16 cellular contexts compared by ENCODE assay signal in genomic region chr16:85151079-85151602, GRCh38. TPM values are rescaled to one million over a fixed set of nuclear protein-coding genes. Genes with fewer than 3 reads are reported as not detected.
A peak's percentile ranks its signal among the peaks of the same experiment; 100 is the strongest.
DNase-seq lines count a peak whose midpoint lies in the region; ATAC-seq and TF ChIP-seq lines count a peak whose summit lies in the region.
"Had no signal": no experiment of that assay in that cellular context is flagged by ENCODE, and none has a peak within 500 bp of the region (broad histone marks: within the 10 kb centered on the region; RNA-seq: fewer than 3 reads in every experiment).

No MANE protein-coding gene starts in this region.

- intact Hi-C loops in ascending aorta (cut with DNase I): loop anchor here (1.0 to 2.0 kb wide), 2 partner anchors 9 to 20 kb away; no protein-coding TSS in a partner anchor

- H3K36me3 ChIP-seq in HEK293 (ENCODE audit: control insufficient read depth in 2 of 2, insufficient read depth in 1 of 2, low read length in 2 of 2): no peaks in the 10 kb centered on the region
- H3K36me3 ChIP-seq in ascending aorta: no peaks in the 10 kb centered on the region
- H3K36me3 ChIP-seq: lower lobe of right lung, tibial nerve had no signal

- CTCF ChIA-PET in HEK293 (lab: Yijun Ruan, JAX): no interaction called here

- H3K27ac ChIP-seq in HEK293 (ENCODE audit: extremely low read depth, low read depth, low read length) (no peak overlapping the region), ascending aorta (peak overlapping the region; percentile 50 to 76), layer of hippocampus (ENCODE audit: low read depth, low read length) (peak overlapping the region; percentile 8)
- H3K27ac ChIP-seq: lower lobe of right lung had no signal

- H3K9me3 Mint-ChIP-seq in stimulated activated effector memory CD8-positive, alpha-beta T cell treated with anti-CD3 and anti-CD28 coated beads, Interleukin-12 subunit alpha, Interleukin-12 subunit beta, amount 100 ng/mL, for 72 hours: no peaks in the 10 kb centered on the region
- H3K9me3 Mint-ChIP-seq: CD4-positive, alpha-beta T cell; neural crest cell had no signal

- no peaks in the 10 kb centered on the region for H3K36me3 Mint-ChIP-seq in stimulated activated effector memory CD8-positive, alpha-beta T cell treated with anti-CD3 and anti-CD28 coated beads, Interleukin-12 subunit alpha, Interleukin-12 subunit beta, amount 100 ng/mL, for 72 hours
- H3K36me3 Mint-ChIP-seq: activated naive CD8-positive, alpha-beta T cell had no signal

- H3K27me3 ChIP-seq in ascending aorta: no peaks in the 10 kb centered on the region
- no peaks in the 10 kb centered on the region for H3K27me3 ChIP-seq in layer of hippocampus (ENCODE audit: control insufficient read depth, insufficient read depth, low read length)
- H3K27me3 ChIP-seq: tibial nerve had no signal

- H3K4me3 ChIP-seq in HEK293 (ENCODE audit: low read depth, low read length): no peak overlapping the region
- no peak overlapping the region for H3K4me3 ChIP-seq in ascending aorta
- H3K4me3 ChIP-seq: GM12878, lower lobe of right lung, tibial nerve had no signal

- ATAC-seq in stimulated activated effector memory CD8-positive, alpha-beta T cell treated with anti-CD3 and anti-CD28 coated beads, Interleukin-12 subunit alpha, Interleukin-12 subunit beta, amount 100 ng/mL, for 72 hours: no peak
- no peak for ATAC-seq in GM18511 (IDR thresholded peaks at IDR 0.05; ENCODE audit: unreplicated experiment)

- DNase-seq in ascending aorta (ENCODE audit: low spot score in 2 of 2) (no peak), pons (ENCODE audit: low spot score) (no peak), iPS-NIHi7 (ENCODE audit: extremely low spot score) (no peak), GF-D8 (lab: John Stamatoyannopoulos, UW) (no peak)
- no peak for DNase-seq in stimulated activated effector memory CD8-positive, alpha-beta T cell treated with anti-CD3 and anti-CD28 coated beads, Interleukin-12 subunit alpha, Interleukin-12 subunit beta, amount 100 ng/mL, for 72 hours (ENCODE audit: low spot score in 2 of 2)
- DNase-seq: CD4-positive, alpha-beta T cell; lower lobe of right lung; NCI-H2107 had no signal

- peak overlapping the region; percentile 51 for H3K27ac Mint-ChIP-seq in stimulated activated effector memory CD8-positive, alpha-beta T cell treated with anti-CD3 and anti-CD28 coated beads, Interleukin-12 subunit alpha, Interleukin-12 subunit beta, amount 100 ng/mL, for 72 hours
- H3K27ac Mint-ChIP-seq: activated naive CD8-positive, alpha-beta T cell; CD4-positive, alpha-beta T cell had no signal

- peaks cover 8% of the 10 kb centered on the region for H3K4me1 Mint-ChIP-seq in stimulated activated effector memory CD8-positive, alpha-beta T cell treated with anti-CD3 and anti-CD28 coated beads, Interleukin-12 subunit alpha, Interleukin-12 subunit beta, amount 100 ng/mL, for 72 hours

- no peak for TF ChIP-seq CTCF in HEK293 (tag by site-specific recombination; IDR thresholded peaks at IDR 0.05)
- no peak for TF ChIP-seq CTCF in ascending aorta (IDR thresholded peaks at IDR 0.05)

- H3K4me1 ChIP-seq in HEK293 (ENCODE audit: control insufficient read depth, insufficient read depth, low read length): 0 out of 2 replicates have a peak, but pooled peaks cover 2% of the 10 kb centered on the region
- peaks cover 20 to 40% of the 10 kb centered on the region in 2 donors for H3K4me1 ChIP-seq in ascending aorta

- POLR2A ChIA-PET in HEK293 (lab: Yijun Ruan, JAX): interaction anchor here (0.9 kb wide), 1 partner anchor 8 kb away, joined by 3 read pairs; no protein-coding TSS in a partner anchor

- H3K9me3 ChIP-seq in HEK293 (ENCODE audit: control insufficient read depth, insufficient read depth, low read depth, low read length): no peaks in the 10 kb centered on the region
- no peaks in the 10 kb centered on the region for H3K9me3 ChIP-seq in ascending aorta
- H3K9me3 ChIP-seq: lower lobe of right lung, tibial nerve had no signal

- H3K4me3 Mint-ChIP-seq in stimulated activated effector memory CD8-positive, alpha-beta T cell treated with anti-CD3 and anti-CD28 coated beads, Interleukin-12 subunit alpha, Interleukin-12 subunit beta, amount 100 ng/mL, for 72 hours: no peak overlapping the region
- H3K4me3 Mint-ChIP-seq: activated naive CD8-positive, alpha-beta T cell; CD4-positive, alpha-beta T cell; neural crest cell had no signal

TF ChIP-seq in HEK293, 187 proteins besides CTCF, POLR2A, EP300 and RAD21:
- TF ChIP-seq ZNF324 (tag by site-specific recombination; IDR thresholded peaks at IDR 0.05) (no peak), ZNF596 (tag by site-specific recombination; IDR thresholded peaks at IDR 0.05) (peak; percentile 93), ZSCAN16 (tag by site-specific recombination; IDR thresholded peaks at IDR 0.05) (no peak), ZNF707 (tag by site-specific recombination; IDR thresholded peaks at IDR 0.05) (0 out of 2 replicates have a peak, but pooled peaks have one; percentile 4), SETDB1 (IDR thresholded peaks at IDR 0.05; ENCODE audit: insufficient read length, low read length) (no peak), ZNF624 (tag by site-specific recombination; IDR thresholded peaks at IDR 0.05) (no peak), ZNF10 (tag by site-specific recombination; IDR thresholded peaks at IDR 0.05) (peak; percentile 89), ZNF133 (tag by site-specific recombination; IDR thresholded peaks at IDR 0.05) (no peak), ZNF394 (tag by site-specific recombination; IDR thresholded peaks at IDR 0.05; ENCODE audit: borderline replicate concordance) (no peak), HIC1 (tag by site-specific recombination; IDR thresholded peaks at IDR 0.05) (no peak)
- TF ChIP-seq, protein P1, sequence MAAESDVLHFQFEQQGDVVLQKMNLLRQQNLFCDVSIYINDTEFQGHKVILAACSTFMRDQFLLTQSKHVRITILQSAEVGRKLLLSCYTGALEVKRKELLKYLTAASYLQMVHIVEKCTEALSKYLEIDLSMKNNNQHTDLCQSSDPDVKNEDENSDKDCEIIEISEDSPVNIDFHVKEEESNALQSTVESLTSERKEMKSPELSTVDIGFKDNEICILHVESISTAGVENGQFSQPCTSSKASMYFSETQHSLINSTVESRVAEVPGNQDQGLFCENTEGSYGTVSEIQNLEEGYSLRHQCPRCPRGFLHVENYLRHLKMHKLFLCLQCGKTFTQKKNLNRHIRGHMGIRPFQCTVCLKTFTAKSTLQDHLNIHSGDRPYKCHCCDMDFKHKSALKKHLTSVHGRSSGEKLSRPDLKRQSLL (tag by site-specific recombination; IDR thresholded peaks at IDR 0.05): no peak
- TF ChIP-seq, protein P2, sequence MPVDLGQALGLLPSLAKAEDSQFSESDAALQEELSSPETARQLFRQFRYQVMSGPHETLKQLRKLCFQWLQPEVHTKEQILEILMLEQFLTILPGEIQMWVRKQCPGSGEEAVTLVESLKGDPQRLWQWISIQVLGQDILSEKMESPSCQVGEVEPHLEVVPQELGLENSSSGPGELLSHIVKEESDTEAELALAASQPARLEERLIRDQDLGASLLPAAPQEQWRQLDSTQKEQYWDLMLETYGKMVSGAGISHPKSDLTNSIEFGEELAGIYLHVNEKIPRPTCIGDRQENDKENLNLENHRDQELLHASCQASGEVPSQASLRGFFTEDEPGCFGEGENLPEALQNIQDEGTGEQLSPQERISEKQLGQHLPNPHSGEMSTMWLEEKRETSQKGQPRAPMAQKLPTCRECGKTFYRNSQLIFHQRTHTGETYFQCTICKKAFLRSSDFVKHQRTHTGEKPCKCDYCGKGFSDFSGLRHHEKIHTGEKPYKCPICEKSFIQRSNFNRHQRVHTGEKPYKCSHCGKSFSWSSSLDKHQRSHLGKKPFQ (tag by site-specific recombination; IDR thresholded peaks at IDR 0.05): no peak

RNA-seq across cellular contexts. Expression of gene CIBAR2, which starts 38.9 kb away (rescaled TPM):
- total RNA-seq in ascending aorta: not detected
- total RNA-seq: CD4-positive, alpha-beta T cell; epithelial cell of proximal tubule; GM12878; neural crest cell; tibial nerve had no signal
